1 cellular context compared by ENCODE assay signal in the genomic region with DNA sequence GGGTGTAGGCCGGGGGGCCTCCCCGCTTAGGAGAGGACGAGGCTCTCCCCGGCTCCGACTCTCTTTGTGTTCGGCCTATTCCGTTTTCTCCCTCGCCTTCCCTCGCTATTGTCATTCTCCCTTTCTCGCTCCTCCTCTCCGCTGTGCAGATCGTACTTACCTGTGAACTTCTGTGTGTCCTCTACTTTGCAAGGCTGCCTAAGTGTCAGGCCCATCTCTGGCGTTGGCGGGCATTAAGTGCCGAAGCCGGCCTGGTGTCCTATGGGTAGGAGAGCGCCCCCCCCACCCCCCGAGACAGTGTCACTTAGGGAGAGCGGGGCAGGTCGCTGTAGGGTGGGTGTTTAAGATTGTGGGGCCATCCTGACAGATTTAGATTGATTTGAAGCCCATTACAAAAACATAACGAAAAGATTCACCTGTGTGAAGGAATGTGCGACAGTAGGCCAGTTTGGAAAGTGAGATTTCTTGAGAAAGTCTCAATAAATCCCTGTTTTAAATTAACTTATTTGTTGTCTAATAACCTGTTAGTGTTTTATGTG.
TF ChIP-seq lines count a peak whose summit lies in the region.

No MANE protein-coding gene starts in this region.

TF ChIP-seq in K562, 482 proteins besides CTCF, POLR2A, EP300 and RAD21 (continued from another document and continues in another):
- TF ChIP-seq, protein P1, sequence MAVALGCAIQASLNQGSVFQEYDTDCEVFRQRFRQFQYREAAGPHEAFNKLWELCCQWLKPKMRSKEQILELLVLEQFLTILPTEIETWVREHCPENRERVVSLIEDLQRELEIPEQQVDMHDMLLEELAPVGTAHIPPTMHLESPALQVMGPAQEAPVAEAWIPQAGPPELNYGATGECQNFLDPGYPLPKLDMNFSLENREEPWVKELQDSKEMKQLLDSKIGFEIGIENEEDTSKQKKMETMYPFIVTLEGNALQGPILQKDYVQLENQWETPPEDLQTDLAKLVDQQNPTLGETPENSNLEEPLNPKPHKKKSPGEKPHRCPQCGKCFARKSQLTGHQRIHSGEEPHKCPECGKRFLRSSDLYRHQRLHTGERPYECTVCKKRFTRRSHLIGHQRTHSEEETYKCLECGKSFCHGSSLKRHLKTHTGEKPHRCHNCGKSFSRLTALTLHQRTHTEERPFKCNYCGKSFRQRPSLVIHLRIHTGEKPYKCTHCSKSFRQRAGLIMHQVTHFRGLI (CRISPR knock-in tag; IDR thresholded peaks at IDR 0.05), result no peak
- TF ChIP-seq ZNF232 (CRISPR knock-in tag; IDR thresholded peaks at IDR 0.05) (no peak; the same call in 1 of the 2 replicates), ZNF699 (CRISPR knock-in tag; IDR thresholded peaks at IDR 0.05; ENCODE audit: insufficient replicate concordance) (no peak), PHF20 (IDR thresholded peaks at IDR 0.05; ENCODE audit: partially characterized antibody) (no peak), ZNF384 (IDR thresholded peaks at IDR 0.05; ENCODE audit: low read depth, low read length) (no peak), EHMT2 (IDR thresholded peaks at IDR 0.05) (no peak), CREBBP (IDR thresholded peaks at IDR 0.05; ENCODE audit: low read depth, low read length) (no peak), ZNF165 (CRISPR knock-in tag; IDR thresholded peaks at IDR 0.05; ENCODE audit: borderline replicate concordance) (no peak), GTF2E2 (tag; IDR thresholded peaks at IDR 0.05) (peak; percentile 61; the same call in 1 of the 2 replicates), SMARCC2 (IDR thresholded peaks at IDR 0.05; ENCODE audit: low read depth) (no peak), MEIS2 (IDR thresholded peaks at IDR 0.05; ENCODE audit: partially characterized antibody) (peak; percentile 61), SMARCA4 (IDR thresholded peaks at IDR 0.05) (no peak), ZNF76 (CRISPR knock-in tag; IDR thresholded peaks at IDR 0.05; ENCODE audit: borderline replicate concordance) (no peak), SMC3 (conservative IDR thresholded peaks at IDR 0.05; ENCODE audit: insufficient read depth, low read depth, low read length) (no peak), ZNF347 (CRISPR knock-in tag; IDR thresholded peaks at IDR 0.05; ENCODE audit: low read depth) (no peak), IFI16 (CRISPR knock-in tag; IDR thresholded peaks at IDR 0.05) (no peak), FOS (IDR thresholded peaks at IDR 0.05; ENCODE audit: extremely low read depth, insufficient read length) (no peak), NFATC3 (IDR thresholded peaks at IDR 0.05) (no peak), TGIF2 (CRISPR knock-in tag; IDR thresholded peaks at IDR 0.05) (no peak), ZNF239 (CRISPR knock-in tag; IDR thresholded peaks at IDR 0.05) (no peak), ZBED1 (IDR thresholded peaks at IDR 0.05) (0 out of 2 replicates have a peak, but pooled peaks have one; percentile 10), POLR2AphosphoS5 (IDR thresholded peaks at IDR 0.05; ENCODE audit: control insufficient read depth, insufficient read depth, low read depth, low read length) (peak; percentile 77; the same call in 1 of the 2 replicates), ZNF197 (CRISPR knock-in tag; IDR thresholded peaks at IDR 0.05; ENCODE audit: low read depth) (no peak), LARP7 (IDR thresholded peaks at IDR 0.05) (no peak), GABPA (tag; conservative IDR thresholded peaks at IDR 0.05; ENCODE audit: low read depth) (no peak), FIP1L1 (IDR thresholded peaks at IDR 0.05; ENCODE audit: low read depth, low read length, poor library complexity, severe bottlenecking) (no peak), EGR1 (conservative IDR thresholded peaks at IDR 0.05) (peak; percentile 14; the same call in 1 of the 2 replicates), TAL1 (IDR thresholded peaks at IDR 0.05) (no peak), SMAD1 (IDR thresholded peaks at IDR 0.05; ENCODE audit: low read depth, low read length, partially characterized antibody) (no peak)
- TF ChIP-seq, protein P2, sequence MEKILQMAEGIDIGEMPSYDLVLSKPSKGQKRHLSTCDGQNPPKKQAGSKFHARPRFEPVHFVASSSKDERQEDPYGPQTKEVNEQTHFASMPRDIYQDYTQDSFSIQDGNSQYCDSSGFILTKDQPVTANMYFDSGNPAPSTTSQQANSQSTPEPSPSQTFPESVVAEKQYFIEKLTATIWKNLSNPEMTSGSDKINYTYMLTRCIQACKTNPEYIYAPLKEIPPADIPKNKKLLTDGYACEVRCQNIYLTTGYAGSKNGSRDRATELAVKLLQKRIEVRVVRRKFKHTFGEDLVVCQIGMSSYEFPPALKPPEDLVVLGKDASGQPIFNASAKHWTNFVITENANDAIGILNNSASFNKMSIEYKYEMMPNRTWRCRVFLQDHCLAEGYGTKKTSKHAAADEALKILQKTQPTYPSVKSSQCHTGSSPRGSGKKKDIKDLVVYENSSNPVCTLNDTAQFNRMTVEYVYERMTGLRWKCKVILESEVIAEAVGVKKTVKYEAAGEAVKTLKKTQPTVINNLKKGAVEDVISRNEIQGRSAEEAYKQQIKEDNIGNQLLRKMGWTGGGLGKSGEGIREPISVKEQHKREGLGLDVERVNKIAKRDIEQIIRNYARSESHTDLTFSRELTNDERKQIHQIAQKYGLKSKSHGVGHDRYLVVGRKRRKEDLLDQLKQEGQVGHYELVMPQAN (IDR thresholded peaks at IDR 0.05; ENCODE audit: borderline replicate concordance), result no peak
- TF ChIP-seq, protein P3, sequence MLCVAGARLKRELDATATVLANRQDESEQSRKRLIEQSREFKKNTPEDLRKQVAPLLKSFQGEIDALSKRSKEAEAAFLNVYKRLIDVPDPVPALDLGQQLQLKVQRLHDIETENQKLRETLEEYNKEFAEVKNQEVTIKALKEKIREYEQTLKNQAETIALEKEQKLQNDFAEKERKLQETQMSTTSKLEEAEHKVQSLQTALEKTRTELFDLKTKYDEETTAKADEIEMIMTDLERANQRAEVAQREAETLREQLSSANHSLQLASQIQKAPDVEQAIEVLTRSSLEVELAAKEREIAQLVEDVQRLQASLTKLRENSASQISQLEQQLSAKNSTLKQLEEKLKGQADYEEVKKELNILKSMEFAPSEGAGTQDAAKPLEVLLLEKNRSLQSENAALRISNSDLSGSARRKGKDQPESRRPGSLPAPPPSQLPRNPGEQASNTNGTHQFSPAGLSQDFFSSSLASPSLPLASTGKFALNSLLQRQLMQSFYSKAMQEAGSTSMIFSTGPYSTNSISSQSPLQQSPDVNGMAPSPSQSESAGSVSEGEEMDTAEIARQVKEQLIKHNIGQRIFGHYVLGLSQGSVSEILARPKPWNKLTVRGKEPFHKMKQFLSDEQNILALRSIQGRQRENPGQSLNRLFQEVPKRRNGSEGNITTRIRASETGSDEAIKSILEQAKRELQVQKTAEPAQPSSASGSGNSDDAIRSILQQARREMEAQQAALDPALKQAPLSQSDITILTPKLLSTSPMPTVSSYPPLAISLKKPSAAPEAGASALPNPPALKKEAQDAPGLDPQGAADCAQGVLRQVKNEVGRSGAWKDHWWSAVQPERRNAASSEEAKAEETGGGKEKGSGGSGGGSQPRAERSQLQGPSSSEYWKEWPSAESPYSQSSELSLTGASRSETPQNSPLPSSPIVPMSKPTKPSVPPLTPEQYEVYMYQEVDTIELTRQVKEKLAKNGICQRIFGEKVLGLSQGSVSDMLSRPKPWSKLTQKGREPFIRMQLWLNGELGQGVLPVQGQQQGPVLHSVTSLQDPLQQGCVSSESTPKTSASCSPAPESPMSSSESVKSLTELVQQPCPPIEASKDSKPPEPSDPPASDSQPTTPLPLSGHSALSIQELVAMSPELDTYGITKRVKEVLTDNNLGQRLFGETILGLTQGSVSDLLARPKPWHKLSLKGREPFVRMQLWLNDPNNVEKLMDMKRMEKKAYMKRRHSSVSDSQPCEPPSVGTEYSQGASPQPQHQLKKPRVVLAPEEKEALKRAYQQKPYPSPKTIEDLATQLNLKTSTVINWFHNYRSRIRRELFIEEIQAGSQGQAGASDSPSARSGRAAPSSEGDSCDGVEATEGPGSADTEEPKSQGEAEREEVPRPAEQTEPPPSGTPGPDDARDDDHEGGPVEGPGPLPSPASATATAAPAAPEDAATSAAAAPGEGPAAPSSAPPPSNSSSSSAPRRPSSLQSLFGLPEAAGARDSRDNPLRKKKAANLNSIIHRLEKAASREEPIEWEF (CRISPR knock-in tag; IDR thresholded peaks at IDR 0.05), result 0 out of 2 replicates have a peak, but pooled peaks have one; percentile 23
- TF ChIP-seq, protein P4, sequence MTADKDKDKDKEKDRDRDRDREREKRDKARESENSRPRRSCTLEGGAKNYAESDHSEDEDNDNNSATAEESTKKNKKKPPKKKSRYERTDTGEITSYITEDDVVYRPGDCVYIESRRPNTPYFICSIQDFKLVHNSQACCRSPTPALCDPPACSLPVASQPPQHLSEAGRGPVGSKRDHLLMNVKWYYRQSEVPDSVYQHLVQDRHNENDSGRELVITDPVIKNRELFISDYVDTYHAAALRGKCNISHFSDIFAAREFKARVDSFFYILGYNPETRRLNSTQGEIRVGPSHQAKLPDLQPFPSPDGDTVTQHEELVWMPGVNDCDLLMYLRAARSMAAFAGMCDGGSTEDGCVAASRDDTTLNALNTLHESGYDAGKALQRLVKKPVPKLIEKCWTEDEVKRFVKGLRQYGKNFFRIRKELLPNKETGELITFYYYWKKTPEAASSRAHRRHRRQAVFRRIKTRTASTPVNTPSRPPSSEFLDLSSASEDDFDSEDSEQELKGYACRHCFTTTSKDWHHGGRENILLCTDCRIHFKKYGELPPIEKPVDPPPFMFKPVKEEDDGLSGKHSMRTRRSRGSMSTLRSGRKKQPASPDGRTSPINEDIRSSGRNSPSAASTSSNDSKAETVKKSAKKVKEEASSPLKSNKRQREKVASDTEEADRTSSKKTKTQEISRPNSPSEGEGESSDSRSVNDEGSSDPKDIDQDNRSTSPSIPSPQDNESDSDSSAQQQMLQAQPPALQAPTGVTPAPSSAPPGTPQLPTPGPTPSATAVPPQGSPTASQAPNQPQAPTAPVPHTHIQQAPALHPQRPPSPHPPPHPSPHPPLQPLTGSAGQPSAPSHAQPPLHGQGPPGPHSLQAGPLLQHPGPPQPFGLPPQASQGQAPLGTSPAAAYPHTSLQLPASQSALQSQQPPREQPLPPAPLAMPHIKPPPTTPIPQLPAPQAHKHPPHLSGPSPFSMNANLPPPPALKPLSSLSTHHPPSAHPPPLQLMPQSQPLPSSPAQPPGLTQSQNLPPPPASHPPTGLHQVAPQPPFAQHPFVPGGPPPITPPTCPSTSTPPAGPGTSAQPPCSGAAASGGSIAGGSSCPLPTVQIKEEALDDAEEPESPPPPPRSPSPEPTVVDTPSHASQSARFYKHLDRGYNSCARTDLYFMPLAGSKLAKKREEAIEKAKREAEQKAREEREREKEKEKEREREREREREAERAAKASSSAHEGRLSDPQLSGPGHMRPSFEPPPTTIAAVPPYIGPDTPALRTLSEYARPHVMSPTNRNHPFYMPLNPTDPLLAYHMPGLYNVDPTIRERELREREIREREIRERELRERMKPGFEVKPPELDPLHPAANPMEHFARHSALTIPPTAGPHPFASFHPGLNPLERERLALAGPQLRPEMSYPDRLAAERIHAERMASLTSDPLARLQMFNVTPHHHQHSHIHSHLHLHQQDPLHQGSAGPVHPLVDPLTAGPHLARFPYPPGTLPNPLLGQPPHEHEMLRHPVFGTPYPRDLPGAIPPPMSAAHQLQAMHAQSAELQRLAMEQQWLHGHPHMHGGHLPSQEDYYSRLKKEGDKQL (CRISPR knock-in tag; IDR thresholded peaks at IDR 0.05; ENCODE audit: borderline replicate concordance), result no peak
- TF ChIP-seq, protein P5, sequence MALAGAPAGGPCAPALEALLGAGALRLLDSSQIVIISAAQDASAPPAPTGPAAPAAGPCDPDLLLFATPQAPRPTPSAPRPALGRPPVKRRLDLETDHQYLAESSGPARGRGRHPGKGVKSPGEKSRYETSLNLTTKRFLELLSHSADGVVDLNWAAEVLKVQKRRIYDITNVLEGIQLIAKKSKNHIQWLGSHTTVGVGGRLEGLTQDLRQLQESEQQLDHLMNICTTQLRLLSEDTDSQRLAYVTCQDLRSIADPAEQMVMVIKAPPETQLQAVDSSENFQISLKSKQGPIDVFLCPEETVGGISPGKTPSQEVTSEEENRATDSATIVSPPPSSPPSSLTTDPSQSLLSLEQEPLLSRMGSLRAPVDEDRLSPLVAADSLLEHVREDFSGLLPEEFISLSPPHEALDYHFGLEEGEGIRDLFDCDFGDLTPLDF (CRISPR knock-in tag; IDR thresholded peaks at IDR 0.05), result no peak
- TF ChIP-seq, protein P6, sequence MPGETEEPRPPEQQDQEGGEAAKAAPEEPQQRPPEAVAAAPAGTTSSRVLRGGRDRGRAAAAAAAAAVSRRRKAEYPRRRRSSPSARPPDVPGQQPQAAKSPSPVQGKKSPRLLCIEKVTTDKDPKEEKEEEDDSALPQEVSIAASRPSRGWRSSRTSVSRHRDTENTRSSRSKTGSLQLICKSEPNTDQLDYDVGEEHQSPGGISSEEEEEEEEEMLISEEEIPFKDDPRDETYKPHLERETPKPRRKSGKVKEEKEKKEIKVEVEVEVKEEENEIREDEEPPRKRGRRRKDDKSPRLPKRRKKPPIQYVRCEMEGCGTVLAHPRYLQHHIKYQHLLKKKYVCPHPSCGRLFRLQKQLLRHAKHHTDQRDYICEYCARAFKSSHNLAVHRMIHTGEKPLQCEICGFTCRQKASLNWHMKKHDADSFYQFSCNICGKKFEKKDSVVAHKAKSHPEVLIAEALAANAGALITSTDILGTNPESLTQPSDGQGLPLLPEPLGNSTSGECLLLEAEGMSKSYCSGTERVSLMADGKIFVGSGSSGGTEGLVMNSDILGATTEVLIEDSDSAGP (CRISPR knock-in tag; IDR thresholded peaks at IDR 0.05), result no peak
- TF ChIP-seq, protein P7, sequence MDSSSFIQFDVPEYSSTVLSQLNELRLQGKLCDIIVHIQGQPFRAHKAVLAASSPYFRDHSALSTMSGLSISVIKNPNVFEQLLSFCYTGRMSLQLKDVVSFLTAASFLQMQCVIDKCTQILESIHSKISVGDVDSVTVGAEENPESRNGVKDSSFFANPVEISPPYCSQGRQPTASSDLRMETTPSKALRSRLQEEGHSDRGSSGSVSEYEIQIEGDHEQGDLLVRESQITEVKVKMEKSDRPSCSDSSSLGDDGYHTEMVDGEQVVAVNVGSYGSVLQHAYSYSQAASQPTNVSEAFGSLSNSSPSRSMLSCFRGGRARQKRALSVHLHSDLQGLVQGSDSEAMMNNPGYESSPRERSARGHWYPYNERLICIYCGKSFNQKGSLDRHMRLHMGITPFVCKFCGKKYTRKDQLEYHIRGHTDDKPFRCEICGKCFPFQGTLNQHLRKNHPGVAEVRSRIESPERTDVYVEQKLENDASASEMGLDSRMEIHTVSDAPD (CRISPR knock-in tag; IDR thresholded peaks at IDR 0.05), result no peak
- TF ChIP-seq, protein P8, sequence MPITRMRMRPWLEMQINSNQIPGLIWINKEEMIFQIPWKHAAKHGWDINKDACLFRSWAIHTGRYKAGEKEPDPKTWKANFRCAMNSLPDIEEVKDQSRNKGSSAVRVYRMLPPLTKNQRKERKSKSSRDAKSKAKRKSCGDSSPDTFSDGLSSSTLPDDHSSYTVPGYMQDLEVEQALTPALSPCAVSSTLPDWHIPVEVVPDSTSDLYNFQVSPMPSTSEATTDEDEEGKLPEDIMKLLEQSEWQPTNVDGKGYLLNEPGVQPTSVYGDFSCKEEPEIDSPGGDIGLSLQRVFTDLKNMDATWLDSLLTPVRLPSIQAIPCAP (CRISPR knock-in tag; IDR thresholded peaks at IDR 0.05; ENCODE audit: borderline replicate concordance), result no peak
- TF ChIP-seq, protein P9, sequence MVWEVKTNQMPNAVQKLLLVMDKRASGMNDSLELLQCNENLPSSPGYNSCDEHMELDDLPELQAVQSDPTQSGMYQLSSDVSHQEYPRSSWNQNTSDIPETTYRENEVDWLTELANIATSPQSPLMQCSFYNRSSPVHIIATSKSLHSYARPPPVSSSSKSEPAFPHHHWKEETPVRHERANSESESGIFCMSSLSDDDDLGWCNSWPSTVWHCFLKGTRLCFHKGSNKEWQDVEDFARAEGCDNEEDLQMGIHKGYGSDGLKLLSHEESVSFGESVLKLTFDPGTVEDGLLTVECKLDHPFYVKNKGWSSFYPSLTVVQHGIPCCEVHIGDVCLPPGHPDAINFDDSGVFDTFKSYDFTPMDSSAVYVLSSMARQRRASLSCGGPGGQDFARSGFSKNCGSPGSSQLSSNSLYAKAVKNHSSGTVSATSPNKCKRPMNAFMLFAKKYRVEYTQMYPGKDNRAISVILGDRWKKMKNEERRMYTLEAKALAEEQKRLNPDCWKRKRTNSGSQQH (CRISPR knock-in tag; IDR thresholded peaks at IDR 0.05), result no peak; the same call in 1 of the 2 replicates
